Comparison of ENCODE assay signal across 26 cellular contexts in the genomic region with DNA sequence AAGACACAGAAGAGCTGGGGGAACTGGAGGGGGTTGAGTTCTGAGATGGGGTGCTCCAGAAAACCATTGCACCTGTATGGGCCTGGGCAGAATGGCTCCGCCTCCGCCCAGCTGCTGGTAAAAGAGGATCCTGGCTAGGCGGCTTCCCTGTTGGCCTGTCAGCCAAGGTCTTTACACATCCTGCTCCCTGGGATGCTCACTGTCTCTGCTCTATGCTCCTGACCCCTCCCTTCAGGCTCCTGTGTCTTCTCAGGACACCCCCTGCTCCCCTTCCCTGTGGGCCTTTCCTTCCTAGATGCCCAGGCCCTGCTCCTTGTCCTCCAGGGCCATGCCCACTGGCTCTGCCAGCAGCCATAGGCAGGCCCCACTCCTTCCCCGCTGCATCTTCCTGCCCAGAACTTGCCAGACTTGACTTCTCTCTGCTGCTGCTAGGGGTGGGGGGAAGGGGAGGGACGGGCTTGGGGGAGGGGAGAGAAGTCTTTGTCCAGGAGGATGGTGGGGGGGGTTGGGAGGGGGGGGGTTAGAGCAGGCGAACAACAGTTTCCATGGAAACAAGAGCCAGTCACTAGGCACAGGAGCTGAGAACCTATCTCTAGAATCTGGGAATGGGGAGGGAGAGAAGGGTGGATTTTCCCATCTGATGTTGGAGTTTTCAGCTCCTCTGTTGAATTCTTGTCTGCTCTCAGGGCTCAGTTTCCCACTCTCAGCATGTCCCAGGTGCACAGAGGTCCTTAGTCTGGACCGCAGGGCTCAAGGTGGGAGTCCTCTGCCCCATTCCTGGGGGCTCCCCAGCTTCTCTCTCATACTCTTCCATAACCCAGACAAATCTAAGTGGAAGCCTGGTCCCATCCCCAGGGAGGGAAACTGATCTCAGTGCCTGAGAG. TPM values are rescaled to one million over a fixed set of nuclear protein-coding genes. Genes with fewer than 3 reads are reported as not detected.
A peak's percentile ranks its signal among the peaks of the same experiment; 100 is the strongest.
DNase-seq lines count a peak whose midpoint lies in the region; ATAC-seq and TF ChIP-seq lines count a peak whose summit lies in the region.
"Had no signal": no experiment of that assay in that cellular context is flagged by ENCODE, and none has a peak within 500 bp of the region (broad histone marks: within the 10 kb centered on the region; RNA-seq: fewer than 3 reads in every experiment).

No MANE protein-coding gene starts in this region.

- peak overlapping the region; percentile 95 for H3K27ac Mint-ChIP-seq in glutamatergic neuron (ENCODE audit: unreplicated experiment)
- peak overlapping the region; percentile 47 for H3K27ac Mint-ChIP-seq in stimulated activated naive B cell treated with anti-CD40 and anti-IgM and Interleukin-4, amounts not matched to agents 10 μg/mL and 1 μg/mL and 100 μg/mL, for 72 hours
- H3K27ac Mint-ChIP-seq: activated naive CD8-positive, alpha-beta T cell treated with anti-CD3 and anti-CD28 coated beads for 36 hours; activated T-helper 17 cell treated with anti-CD3 and anti-CD28 coated beads, Interleukin-2, amount 50 U/mL, for 72 hours had no signal

- DNase-seq in NCI-H82 (lab: John Stamatoyannopoulos, UW), result peak; percentile 39
- no peak for DNase-seq in NCI-H82 treated with DMSO at 0.1 percent for 48 hours (lab: John Stamatoyannopoulos, UW; ENCODE audit: unreplicated experiment)
- DNase-seq in NCI-H2227 treated with DMSO at 0.1 percent for 48 hours (lab: John Stamatoyannopoulos, UW), result peak; percentile 76
- DNase-seq in glutamatergic neuron, result no peak
- DNase-seq in stimulated activated naive B cell treated with anti-CD40 and anti-IgM and Interleukin-4, amounts not matched to agents 10 μg/mL and 1 μg/mL and 100 μg/mL, for 72 hours, result no peak
- DNase-seq in T-helper 2 cell, result no peak
- DNase-seq in T1000 (lab: John Stamatoyannopoulos, UW), result no peak
- DNase-seq in NCI-H2107 treated with DMSO at 0.1 percent for 48 hours (lab: John Stamatoyannopoulos, UW; ENCODE audit: unreplicated experiment), result no peak
- DNase-seq: activated CD4-positive, alpha-beta T cell treated with anti-CD3 and anti-CD28 coated beads for 4 hours; activated naive CD8-positive, alpha-beta T cell treated with anti-CD3 and anti-CD28 coated beads for 36 hours; effector CD4-positive, alpha-beta T cell; erythroblast; foreskin fibroblast; lower lobe of right lung; NCI-H1048; NCI-H2029; OCI-M1; SHP77; stimulated activated CD4-positive, alpha-beta T cell treated with anti-CD3 and anti-CD28 coated beads, Interleukin-4, amount 100 ng/mL, for 1 hour; stimulated activated naive CD8-positive, alpha-beta T cell treated with anti-CD3 and anti-CD28 coated beads, Interleukin-15, Interleukin-2, amounts not matched to agents 100 U/mL and 50 U/mL, for 24 hours had no signal

- H3K27me3 Mint-ChIP-seq in glutamatergic neuron (ENCODE audit: unreplicated experiment), result peaks cover 17% of the 10 kb centered on the region
- H3K27me3 Mint-ChIP-seq in stimulated activated naive B cell treated with anti-CD40 and anti-IgM and Interleukin-4, amounts not matched to agents 10 μg/mL and 1 μg/mL and 100 μg/mL, for 72 hours, result peaks cover 20% of the 10 kb centered on the region in 2 donors
- H3K27me3 Mint-ChIP-seq: activated naive CD8-positive, alpha-beta T cell treated with anti-CD3 and anti-CD28 coated beads for 36 hours; activated T-helper 17 cell treated with anti-CD3 and anti-CD28 coated beads, Interleukin-2, amount 50 U/mL, for 72 hours had no signal

- TF ChIP-seq CTCF in glutamatergic neuron (IDR thresholded peaks at IDR 0.05; ENCODE audit: partially characterized antibody, unreplicated experiment), result no peak

- peaks cover 39% of the 10 kb centered on the region for H3K4me1 Mint-ChIP-seq in glutamatergic neuron (ENCODE audit: low read depth, unreplicated experiment)
- peaks cover 6 to 11% of the 10 kb centered on the region in 2 donors for H3K4me1 Mint-ChIP-seq in stimulated activated naive B cell treated with anti-CD40 and anti-IgM and Interleukin-4, amounts not matched to agents 10 μg/mL and 1 μg/mL and 100 μg/mL, for 72 hours

- H3K36me3 Mint-ChIP-seq in glutamatergic neuron (ENCODE audit: unreplicated experiment), result no peaks in the 10 kb centered on the region
- H3K36me3 Mint-ChIP-seq in stimulated activated naive B cell treated with anti-CD40 and anti-IgM and Interleukin-4, amounts not matched to agents 10 μg/mL and 1 μg/mL and 100 μg/mL, for 72 hours, result no peaks in the 10 kb centered on the region
- H3K36me3 Mint-ChIP-seq: activated naive CD8-positive, alpha-beta T cell treated with anti-CD3 and anti-CD28 coated beads for 36 hours had no signal

- H3K4me3 Mint-ChIP-seq in glutamatergic neuron (ENCODE audit: unreplicated experiment), result peak overlapping the region; percentile 72
- no peak overlapping the region for H3K4me3 Mint-ChIP-seq in stimulated activated naive B cell treated with anti-CD40 and anti-IgM and Interleukin-4, amounts not matched to agents 10 μg/mL and 1 μg/mL and 100 μg/mL, for 72 hours
- H3K4me3 Mint-ChIP-seq: activated naive CD8-positive, alpha-beta T cell treated with anti-CD3 and anti-CD28 coated beads for 36 hours; activated T-helper 17 cell treated with anti-CD3 and anti-CD28 coated beads, Interleukin-2, amount 50 U/mL, for 72 hours had no signal

- H3K9me3 Mint-ChIP-seq in glutamatergic neuron (ENCODE audit: unreplicated experiment), result peaks cover 19% of the 10 kb centered on the region
- H3K9me3 Mint-ChIP-seq in stimulated activated naive B cell treated with anti-CD40 and anti-IgM and Interleukin-4, amounts not matched to agents 10 μg/mL and 1 μg/mL and 100 μg/mL, for 72 hours, result no peaks in the 10 kb centered on the region
- H3K9me3 Mint-ChIP-seq: activated naive CD8-positive, alpha-beta T cell treated with anti-CD3 and anti-CD28 coated beads for 36 hours; activated T-helper 17 cell treated with anti-CD3 and anti-CD28 coated beads, Interleukin-2, amount 50 U/mL, for 72 hours had no signal

- no peak for ATAC-seq in stimulated activated naive B cell treated with anti-CD40 and anti-IgM and Interleukin-4, amounts not matched to agents 10 μg/mL and 1 μg/mL and 100 μg/mL, for 72 hours (replicated peaks)
- ATAC-seq: A549; activated T-helper 17 cell treated with anti-CD3 and anti-CD28 coated beads, Interleukin-2, amount 50 U/mL, for 72 hours; HepG2; lower lobe of right lung; stimulated activated naive CD8-positive, alpha-beta T cell treated with anti-CD3 and anti-CD28 coated beads, Interleukin-15, Interleukin-2, amounts not matched to agents 100 U/mL and 50 U/mL, for 24 hours had no signal

RNA-seq across cellular contexts. Expression of gene CELSR2, which starts 10.6 kb away (rescaled TPM):
- total RNA-seq in glutamatergic neuron (ENCODE audit: unreplicated experiment), result 181 TPM

RNA-seq across cellular contexts. Expression of gene PSRC1, which starts 23.0 kb away (rescaled TPM):
- total RNA-seq in glutamatergic neuron (ENCODE audit: unreplicated experiment), result 13.9 TPM

RNA-seq across cellular contexts. Expression of gene SARS1, which starts 46.2 kb away (rescaled TPM):
- 555 TPM for total RNA-seq in glutamatergic neuron (ENCODE audit: unreplicated experiment)

RNA-seq across cellular contexts. Expression of gene MYBPHL, which starts 46.9 kb away (rescaled TPM):
- total RNA-seq in glutamatergic neuron (ENCODE audit: unreplicated experiment), result 0.64 TPM
- total RNA-seq: activated naive CD8-positive, alpha-beta T cell treated with anti-CD3 and anti-CD28 coated beads for 36 hours; activated T-helper 17 cell treated with anti-CD3 and anti-CD28 coated beads, Interleukin-2, amount 50 U/mL, for 72 hours; renal cortical epithelial cell; smooth muscle cell; tibial nerve had no signal

Comparison
In these comparisons a context has a peak if more than half of its experiments do, and no peak if none do; other contexts are left out.
1. DNase-seq: peak in NCI-H82 (single experiment) and NCI-H2227 treated with DMSO at 0.1 percent for 48 hours (single experiment); none in NCI-H82 treated with DMSO at 0.1 percent for 48 hours (single experiment), glutamatergic neuron (single experiment), stimulated activated naive B cell treated with anti-CD40 and anti-IgM and Interleukin-4, amounts not matched to agents 10 μg/mL and 1 μg/mL and 100 μg/mL, for 72 hours (single experiment), T-helper 2 cell (0 of 5), T1000 (single experiment) and NCI-H2107 treated with DMSO at 0.1 percent for 48 hours (single experiment).